Comparison of ENCODE assay signal across 8 cellular contexts in genomic region chr14:103057372-103058208, GRCh38. TPM values are rescaled to one million over a fixed set of nuclear protein-coding genes. Genes with fewer than 3 reads are reported as not detected.
A peak's percentile ranks its signal among the peaks of the same experiment; 100 is the strongest.
DNase-seq lines count a peak whose midpoint lies in the region; ATAC-seq, FAIRE-seq and TF ChIP-seq lines count a peak whose summit lies in the region.

Gene CDC42BPB (minus strand): TSS chr14:103057549. CDS start chr14:103057173, 376 bp downstream.

- ATAC-seq in GM19324 (IDR thresholded peaks at IDR 0.05; ENCODE audit: low FRiP score, unreplicated experiment) (peak; percentile 88), HG03442 (IDR thresholded peaks at IDR 0.05; ENCODE audit: unreplicated experiment) (peak; percentile 77)

- peak within 1 kb of the TSS; percentile 86 for H3K9ac ChIP-seq in endothelial cell of umbilical vein (replicated peaks; ENCODE audit: extremely low read depth, insufficient read depth, low read length)

- peak; percentile 88 for DNase-seq in Ammon's horn (ENCODE audit: low spot score)
- DNase-seq in NCI-H748 (lab: John Stamatoyannopoulos, UW; ENCODE audit: unreplicated experiment) = peak; percentile 97
- peak; percentile 43 for DNase-seq in activated T-cell treated with anti-CD3 and anti-CD28 coated beads for 24 hours (ENCODE audit: low read depth)
- DNase-seq in endothelial cell of umbilical vein (ENCODE audit: low read depth, low spot score) = peak; percentile 89
- DNase-seq in mesenteric fat pad (ENCODE audit: low spot score) = peak; percentile 97
- peak; percentile 32 for DNase-seq in stimulated activated CD8-positive, alpha-beta memory T cell treated with anti-CD3 and anti-CD28 coated beads, Interleukin-12 subunit alpha, Interleukin-12 subunit beta, amount 100 ng/mL, for 24 hours (ENCODE audit: extremely low read depth)

- H3K4me3 ChIP-seq in endothelial cell of umbilical vein (replicated peaks in 1 of 3; ENCODE audit: insufficient read depth in 1 of 3, low read depth in 1 of 3, low read length in 3 of 3) = peak within 1 kb of the TSS; percentile 93 to 96 (median 95)

- no peak for TF ChIP-seq POLR2A in endothelial cell of umbilical vein (IDR thresholded peaks at IDR 0.05; ENCODE audit: low read depth, low read length)

- peaks cover 22% of the 10 kb centered on the region for H3K4me1 ChIP-seq in endothelial cell of umbilical vein (ENCODE audit: control insufficient read depth, extremely low read depth, insufficient read depth, low read length)

- dilution Hi-C loops in endothelial cell of umbilical vein (cut with MboI; ENCODE audit: extremely low pct_ligation_motif_present, low sequenced_read_pairs) = no loop called here

- CTCF ChIA-PET in endothelial cell of umbilical vein (lab: Charles Lee) = interaction anchor here (1.1 to 2.6 kb wide), 4 partner anchors 11 to 47 kb away, joined by 3 to 11 read pairs (median 8); no protein-coding TSS in a partner anchor

- H3K79me2 ChIP-seq in endothelial cell of umbilical vein (ENCODE audit: control insufficient read depth, insufficient read depth, low read length) = peaks cover 39% of the 10 kb centered on the region

- BruUV-seq in endothelial cell of umbilical vein (replicated peaks; lab: Mats Ljungman, UMichigan) = no TSS peak

- peaks cover 4% of the 10 kb centered on the region for H4K20me1 ChIP-seq in endothelial cell of umbilical vein (replicated peaks; ENCODE audit: control insufficient read depth, extremely low read depth, insufficient read depth, low read length)

- POLR2A ChIA-PET in endothelial cell of umbilical vein (lab: Charles Lee) = no interaction called here

- TF ChIP-seq CTCF in endothelial cell of umbilical vein (IDR thresholded peaks at IDR 0.05; ENCODE audit: extremely low read depth in 1 of 2, insufficient read depth in 1 of 2, low read depth in 1 of 2, low read length in 2 of 2) = no peak

- intact Hi-C loops in endothelial cell of umbilical vein (cut with micrococcal nuclease) = loop anchor here (2.0 to 5.0 kb wide), 2 partner anchors 47 to 85 kb away; no protein-coding TSS in a partner anchor

- H3K9me3 ChIP-seq in endothelial cell of umbilical vein (replicated peaks; ENCODE audit: control insufficient read depth, insufficient read depth, low read length) = no peaks in the 10 kb centered on the region

- FAIRE-seq in endothelial cell of umbilical vein (lab: Jason Lieb, UNC) = peak; percentile 67

- H2AFZ ChIP-seq in endothelial cell of umbilical vein (ENCODE audit: low read depth, low read length) = peak within 1 kb of the TSS; percentile 84

- H3K9me1 ChIP-seq in endothelial cell of umbilical vein (replicated peaks; ENCODE audit: control insufficient read depth, extremely low read depth, insufficient read depth, low read length) = no peaks in the 10 kb centered on the region

- H3K27me3 ChIP-seq in endothelial cell of umbilical vein (ENCODE audit: control insufficient read depth in 2 of 2, insufficient read depth in 2 of 2, low read length in 2 of 2) = no peaks in the 10 kb centered on the region

- no peaks in the 10 kb centered on the region for H3K36me3 ChIP-seq in endothelial cell of umbilical vein (ENCODE audit: control insufficient read depth in 2 of 2, extremely low read depth in 1 of 2, insufficient read depth in 2 of 2, low read length in 2 of 2)

- H3K27ac ChIP-seq in endothelial cell of umbilical vein (ENCODE audit: insufficient read depth, low read depth, low read length) = peak within 1 kb of the TSS; percentile 91

- H3K4me2 ChIP-seq in endothelial cell of umbilical vein (ENCODE audit: insufficient read depth, low read length) = peak within 1 kb of the TSS; percentile 56

TF ChIP-seq in endothelial cell of umbilical vein, 7 proteins besides CTCF, POLR2A, EP300 and RAD21:
- TF ChIP-seq FOS (IDR thresholded peaks at IDR 0.05; ENCODE audit: borderline replicate concordance, insufficient read depth, low read length) (no peak), POLR2AphosphoS5 (IDR thresholded peaks at IDR 0.05; ENCODE audit: insufficient read depth, low read depth, low read length) (peak; percentile 56)

RNA-seq across cellular contexts. Expression of gene CDC42BPB, which starts in this region (rescaled TPM):
- 131 and 136 TPM in 2 replicates for total RNA-seq in endothelial cell of umbilical vein
- polyA plus RNA-seq in endothelial cell of umbilical vein = 82.6 and 93.7 TPM in 2 replicates
- 91.3 and 93.3 TPM in 2 replicates for polyA plus RNA-seq in endothelial cell of umbilical vein (2011; cell fraction: cytosol; rRNA removed)
- 301 and 323 TPM in 2 replicates for polyA plus RNA-seq in endothelial cell of umbilical vein (2011; cell fraction: nucleus; rRNA removed)
- 81.5 and 92.0 TPM in 2 replicates for polyA plus RNA-seq in endothelial cell of umbilical vein (2012)
- 217 and 238 TPM in 2 replicates for polyA minus RNA-seq in endothelial cell of umbilical vein
- polyA minus RNA-seq in endothelial cell of umbilical vein (2011; cell fraction: cytosol; rRNA and poly(A)+ RNA removed) = 43.9 TPM
- polyA minus RNA-seq in endothelial cell of umbilical vein (2011; cell fraction: nucleus; rRNA and poly(A)+ RNA removed) = 147 and 209 TPM in 2 replicates
- total RNA-seq in mesenteric fat pad = 99.6 TPM

Comparison
In these comparisons a context has a peak if more than half of its experiments do, and no peak if none do; other contexts are left out.
1. Peak in every context shown above with its lines: DNase-seq, ATAC-seq, H3K4me3 ChIP-seq and H3K27ac ChIP-seq.
2. DNase-seq: peak in every context shown above with its lines; median percentile 97 in NCI-H748; 97 in mesenteric fat pad; 89 in endothelial cell of umbilical vein; 88 in Ammon's horn; 43 in activated T-cell treated with anti-CD3 and anti-CD28 coated beads for 24 hours; 32 in stimulated activated CD8-positive, alpha-beta memory T cell treated with anti-CD3 and anti-CD28 coated beads, Interleukin-12 subunit alpha, Interleukin-12 subunit beta, amount 100 ng/mL, for 24 hours.